Comparison of ENCODE assay signal across 8 cellular contexts in the genomic region with DNA sequence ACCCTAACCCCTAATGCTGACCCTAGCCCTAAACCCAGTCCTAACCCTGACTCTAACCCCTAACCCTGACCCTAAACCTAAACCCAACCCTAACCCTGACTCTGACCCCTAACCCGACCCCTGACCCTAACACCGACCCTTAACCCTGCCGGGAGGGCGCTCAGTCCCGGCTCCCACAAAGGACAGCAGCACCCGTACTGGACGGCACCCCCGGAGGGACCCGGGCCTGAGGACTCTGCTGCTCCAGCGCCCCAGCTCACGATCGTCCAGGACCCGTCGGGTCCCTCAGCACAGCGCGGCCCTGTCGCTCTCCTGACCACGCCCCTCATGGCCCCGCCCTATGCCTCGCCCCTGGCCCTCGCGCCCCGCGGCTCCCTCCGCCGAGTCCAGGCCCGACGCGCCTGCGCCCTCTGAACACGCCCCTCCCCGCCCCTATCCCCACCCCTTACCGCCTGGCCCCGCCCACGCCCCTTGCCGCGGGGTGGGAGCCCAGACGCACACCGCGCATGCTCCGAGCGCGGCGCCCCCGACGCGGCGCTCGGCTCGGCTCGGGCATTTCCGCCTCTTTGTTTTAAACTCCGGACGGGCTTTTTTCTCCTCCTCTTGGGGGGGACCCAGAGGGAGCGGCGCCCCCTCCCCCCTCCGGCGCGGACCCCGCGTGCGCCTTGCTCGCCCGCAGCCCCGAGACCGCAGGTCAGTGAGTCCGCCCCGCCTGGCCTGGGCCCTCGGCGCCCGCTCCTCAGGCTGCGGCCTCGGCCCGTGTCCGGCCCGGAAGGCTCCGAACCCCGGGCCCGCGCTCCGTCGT. TPM values are rescaled to one million over a fixed set of nuclear protein-coding genes. Genes with fewer than 3 reads are reported as not detected.
DNase-seq lines count a peak whose midpoint lies in the region; ATAC-seq and TF ChIP-seq lines count a peak whose summit lies in the region.

PCGF3 (plus strand) TSS at position 555 of the 805 bp plus-strand sequence. CDS start 27,849 bp downstream, outside the sequence.

- peaks cover 20 to 29% (median 25%) of the 10 kb centered on the region in 3 donors for H3K4me1 Mint-ChIP-seq in T-cell
- H3K4me1 Mint-ChIP-seq in type B pancreatic cell (ENCODE audit: unreplicated experiment): peaks cover 16% of the 10 kb centered on the region

- no peak for TF ChIP-seq CTCF in GM13977 (IDR thresholded peaks at IDR 0.05; ENCODE audit: extremely low read depth, insufficient read depth, missing control alignments)
- TF ChIP-seq CTCF in type B pancreatic cell (conservative IDR thresholded peaks at IDR 0.05): no peak

- WGBS in adipose tissue, 3 donors: 2 to 3% (median 3%) methylated on average over 60 to 82 of the region's 82 CpGs

- CTCF ChIA-PET in T-cell (lab: Charles Lee): interaction anchor here in 1 of 2 donors (0.6 kb wide), 1 partner anchor 22 kb away, joined by 3 read pairs; no protein-coding TSS in a partner anchor

- DNase-seq in GM13977 (ENCODE audit: low spot score) (peak; percentile 100), NCI-H146 (lab: John Stamatoyannopoulos, UW) (peak; percentile 94), T-cell (peak; percentile 85 to 96 (median 93)), cardiac septum (ENCODE audit: low spot score) (peak; percentile 98), posterior cingulate gyrus (peak; percentile 86 to 99 (median 94)), type B pancreatic cell (ENCODE audit: extremely low spot score, unreplicated experiment) (peak; percentile 99)

- H3K27ac ChIP-seq in adipose tissue (ENCODE audit: low read depth, low read length): no peak within 1 kb of the TSS

- H3K27ac Mint-ChIP-seq in T-cell: peak within 1 kb of the TSS; percentile 43 to 76
- peak within 1 kb of the TSS; percentile 48 for H3K27ac Mint-ChIP-seq in type B pancreatic cell

- ATAC-seq in HG02870 (IDR thresholded peaks at IDR 0.05; ENCODE audit: unreplicated experiment): peak; percentile 93
- peak; percentile 93 to 97 (median 96) for ATAC-seq in T-cell (replicated peaks in 1 of 4)

- intact Hi-C loops in cardiac septum (cut with DNase I): loop anchor here (2.0 kb wide), 1 partner anchor 19 kb away; no protein-coding TSS in a partner anchor
- intact Hi-C loops in posterior cingulate gyrus (cut with DNase I): no loop called here

- no peaks in the 10 kb centered on the region for H3K9me3 Mint-ChIP-seq in T-cell
- H3K9me3 Mint-ChIP-seq in type B pancreatic cell: no peaks in the 10 kb centered on the region

- peaks cover 3% of the 10 kb centered on the region for H3K36me3 Mint-ChIP-seq in T-cell
- H3K36me3 Mint-ChIP-seq in type B pancreatic cell: peaks cover 17% of the 10 kb centered on the region

- in situ Hi-C loops in GM13977 (cut with MboI; ENCODE audit: low pct_unique_long_range_greater_than_20kb, low sequenced_read_pairs, unreplicated experiment): no loop called here

- H3K27me3 Mint-ChIP-seq in T-cell (no peaks in the 10 kb centered on the region), type B pancreatic cell (peaks cover 5% of the 10 kb centered on the region)

- H3K4me3 Mint-ChIP-seq in T-cell (peak within 1 kb of the TSS; percentile 76 to 80 (median 77)), type B pancreatic cell (peak within 1 kb of the TSS; percentile 82)

- POLR2A ChIA-PET in T-cell (lab: Charles Lee): no interaction called here

RNA-seq across cellular contexts. Expression of gene PCGF3, which starts in this region (rescaled TPM):
- total RNA-seq in T-cell (10 to 100 TPM; 47.0 to 76.9 (median 51.1) TPM), cardiac septum (24.3 TPM), type B pancreatic cell (ENCODE audit: low replicate concordance) (64.3 and 66.7 TPM in 2 replicates)
- polyA plus RNA-seq in adipose tissue: 10 to 100 TPM; 15.8 to 38.9 (median 26.6) TPM
